Comparison of ENCODE assay signal across 21 cellular contexts in the genomic region with DNA sequence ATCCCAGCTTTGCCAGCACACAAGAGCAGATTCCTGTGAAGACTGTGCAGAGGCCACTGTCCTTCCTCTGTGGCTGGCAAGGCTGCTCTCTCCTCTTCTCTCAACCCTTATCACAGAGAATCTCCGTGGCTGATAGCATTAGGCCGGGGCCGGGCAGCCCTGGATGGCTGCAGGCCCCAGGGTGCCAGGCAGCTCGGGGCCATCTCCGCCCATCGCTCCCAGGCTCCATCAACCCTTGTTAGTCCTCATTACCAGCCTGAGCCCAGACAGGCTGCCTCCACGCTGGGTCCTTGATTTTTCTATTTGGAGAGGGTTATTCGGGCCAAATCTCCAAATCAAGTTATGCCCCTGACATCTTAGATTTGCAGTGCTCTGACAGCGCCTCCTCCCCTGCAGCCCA.
"Had no signal": no experiment of that assay in that cellular context is flagged by ENCODE, and none has a peak within 500 bp of the region (broad histone marks: within the 10 kb centered on the region; RNA-seq: fewer than 3 reads in every experiment).

No MANE protein-coding gene starts in this region.

- H3K27ac ChIP-seq: dorsolateral prefrontal cortex, gastrocnemius medialis, neural progenitor cell, pancreas, right lobe of liver, thoracic aorta, tibial nerve, vagina had no signal

- H3K27me3 ChIP-seq: gastrocnemius medialis, right lobe of liver, tibial nerve, vagina had no signal

- H3K36me3 ChIP-seq: gastrocnemius medialis, neural progenitor cell, pancreas, right lobe of liver, thoracic aorta, tibial nerve, vagina had no signal

- H3K4me1 ChIP-seq: gastrocnemius medialis, neural progenitor cell, pancreas, right lobe of liver, tibial nerve, vagina had no signal

- H3K9me3 ChIP-seq: gastrocnemius medialis, pancreas, right lobe of liver, thoracic aorta, tibial nerve, vagina had no signal

- DNase-seq: dorsolateral prefrontal cortex; effector CD4-positive, alpha-beta T cell; foreskin fibroblast; gastrocnemius medialis; head of caudate nucleus; kidney; mesenchymal stem cell; midbrain; naive thymus-derived CD4-positive, alpha-beta T cell; nucleus accumbens; pancreas; right lobe of liver; small intestine; stimulated activated CD4-positive, alpha-beta T cell treated with anti-CD3 and anti-CD28 coated beads, Interleukin-15, amount 100 ng/mL, for 24 hours; stimulated activated CD4-positive, alpha-beta T cell treated with anti-CD3 and anti-CD28 coated beads, Interleukin-2, amount 100 ng/mL, for 48 hours; stimulated activated naive B cell treated with anti-CD40 and anti-IgM and Interleukin-4, amounts not matched to agents 10 μg/mL and 1 μg/mL and 100 μg/mL, for 72 hours had no signal

- H3K4me3 ChIP-seq: dorsolateral prefrontal cortex, gastrocnemius medialis, neural progenitor cell, pancreas, right lobe of liver, thoracic aorta, tibial nerve, vagina had no signal

- H3K4me2 ChIP-seq: neural progenitor cell had no signal

- ATAC-seq: gastrocnemius medialis; left lobe of liver; naive thymus-derived CD4-positive, alpha-beta T cell; pancreas; right lobe of liver; stimulated activated naive B cell treated with anti-CD40 and anti-IgM and Interleukin-4, amounts not matched to agents 10 μg/mL and 1 μg/mL and 100 μg/mL, for 72 hours had no signal

- H2AFZ ChIP-seq: neural progenitor cell had no signal
